1 cellular context compared by ENCODE assay signal in genomic region chr19:41897820-41898219, GRCh38.
TF ChIP-seq lines count a peak whose summit lies in the region.

No MANE protein-coding gene starts in this region.

TF ChIP-seq in GM23338, 12 proteins besides CTCF, POLR2A, EP300 and RAD21:
- no peak for TF ChIP-seq JUNB (IDR thresholded peaks at IDR 0.05; ENCODE audit: unreplicated experiment)
- TF ChIP-seq ZNF114 (CRISPR knock-in tag; IDR thresholded peaks at IDR 0.05): no peak
- TF ChIP-seq ZNF331 (CRISPR knock-in tag; IDR thresholded peaks at IDR 0.05; ENCODE audit: low read depth): no peak
- TF ChIP-seq REST (IDR thresholded peaks at IDR 0.05; ENCODE audit: unreplicated experiment): no peak
